Comparison of ENCODE assay signal across 9 cellular contexts in the genomic region with DNA sequence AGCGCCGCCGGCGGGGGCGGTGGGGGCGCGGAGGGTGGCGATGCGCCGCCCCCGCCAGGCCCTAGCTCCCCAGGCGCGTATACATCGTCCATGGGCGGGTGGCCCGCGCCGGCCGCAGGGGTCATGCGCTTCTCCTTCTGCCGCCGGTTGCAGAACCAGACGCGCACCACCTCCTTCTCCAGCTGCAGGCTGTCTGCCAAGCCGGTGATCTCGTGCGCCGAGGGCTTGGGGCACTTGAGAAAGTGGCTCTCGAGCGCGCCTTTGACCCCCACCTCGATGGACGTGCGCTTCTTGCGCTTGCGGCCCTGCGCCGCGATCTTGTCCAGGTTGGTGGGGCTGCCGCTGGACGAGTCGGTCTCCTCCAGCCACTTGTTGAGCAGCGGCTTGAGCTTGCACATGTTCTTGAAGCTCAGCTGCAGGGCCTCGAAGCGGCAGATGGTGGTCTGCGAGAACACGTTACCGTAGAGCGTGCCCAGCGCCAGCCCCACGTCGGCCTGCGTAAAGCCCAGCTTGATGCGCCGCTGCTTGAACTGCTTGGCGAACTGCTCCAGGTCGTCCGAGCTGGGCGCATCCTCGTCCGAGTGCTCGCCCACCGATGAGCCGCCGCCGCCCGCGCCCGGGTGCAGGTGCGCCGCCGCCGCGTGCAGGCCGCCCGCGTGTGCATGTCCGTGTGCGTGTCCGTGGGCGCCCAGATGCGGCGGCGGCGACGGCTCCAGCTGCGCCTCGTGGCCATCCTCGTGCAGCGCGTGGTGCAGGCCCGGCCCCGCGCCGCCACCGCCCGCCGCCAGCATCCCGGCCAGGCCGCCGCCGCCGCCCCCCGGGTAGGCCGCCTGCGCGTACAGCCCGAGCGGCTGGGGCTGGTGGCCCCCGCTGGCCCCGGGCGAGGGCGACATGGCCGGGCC. TPM values are rescaled to one million over a fixed set of nuclear protein-coding genes. Genes with fewer than 3 reads are reported as not detected.
DNase-seq lines count a peak whose midpoint lies in the region; ATAC-seq and TF ChIP-seq lines count a peak whose summit lies in the region.
"Had no signal": no experiment of that assay in that cellular context is flagged by ENCODE, and none has a peak within 500 bp of the region (broad histone marks: within the 10 kb centered on the region; RNA-seq: fewer than 3 reads in every experiment).

No MANE protein-coding gene starts in this region.

- peaks cover 65% of the 10 kb centered on the region for H4K20me1 ChIP-seq in BLaER1

- peak overlapping the region; percentile 99 for H3K4me2 ChIP-seq in BLaER1

- ATAC-seq in GM19467 (IDR thresholded peaks at IDR 0.05; ENCODE audit: unreplicated experiment) (peak; percentile 11), left ventricle myocardium superior (no peak)

- H3K9me3 ChIP-seq in BLaER1 (no peaks in the 10 kb centered on the region), SJSA1 (replicated peaks) (peaks cover 5% of the 10 kb centered on the region; the same call in 1 of the 2 replicates), thyroid gland (no peaks in the 10 kb centered on the region)

- in situ Hi-C loops in G401 (cut with HindIII; ENCODE audit: low sequenced_read_pairs): no loop called here

- no peak for TF ChIP-seq POLR2A in thyroid gland (IDR thresholded peaks at IDR 0.05)

- peak overlapping the region; percentile 73 for H3K4me3 ChIP-seq in BLaER1
- peak overlapping the region; percentile 49; the same call in 1 of the 2 replicates for H3K4me3 ChIP-seq in SJSA1
- no peak overlapping the region for H3K4me3 ChIP-seq in thyroid gland (replicated peaks in 1 of 3)

- no peaks in the 10 kb centered on the region for H3K36me3 ChIP-seq in BLaER1
- H3K36me3 ChIP-seq in SJSA1: no peaks in the 10 kb centered on the region
- H3K36me3 ChIP-seq in thyroid gland: no peaks in the 10 kb centered on the region

- no peak for TF ChIP-seq CTCF in thyroid gland (IDR thresholded peaks at IDR 0.05)

- intact Hi-C loops in left ventricle myocardium superior (cut with micrococcal nuclease) (no loop called here), thyroid gland (cut with DNase I) (no loop called here)

- DNase-seq in SJSA1 (ENCODE audit: low read depth in 1 of 2, low spot score in 2 of 2): peak in 1 of 2 experiments; percentile 41
- peak; percentile 46 for DNase-seq in left ventricle myocardium superior
- peak; percentile 63 to 72 for DNase-seq in thyroid gland
- DNase-seq in HT-29 (ENCODE audit: low spot score): no peak
- DNase-seq in T-helper 9 cell: no peak
- DNase-seq in G401 (ENCODE audit: low spot score): no peak

- no peak overlapping the region for H3K9ac ChIP-seq in BLaER1

- WGBS in thyroid gland, 2 donors: 3 to 5% methylated on average over 16 to 31 of the region's 114 CpGs

- peaks cover 8% of the 10 kb centered on the region for H3K4me1 ChIP-seq in BLaER1
- peaks cover 25% of the 10 kb centered on the region for H3K4me1 ChIP-seq in SJSA1 (replicated peaks)
- H3K4me1 ChIP-seq in thyroid gland: peaks cover 14 to 30% of the 10 kb centered on the region in 2 donors

- H3K27me3 ChIP-seq in BLaER1: peaks cover 80% of the 10 kb centered on the region
- H3K27me3 ChIP-seq in SJSA1 (replicated peaks): peaks cover 55% of the 10 kb centered on the region
- peaks cover 36% of the 10 kb centered on the region for H3K27me3 ChIP-seq in thyroid gland

- H3K27ac ChIP-seq in BLaER1 (no peak overlapping the region), SJSA1 (no peak overlapping the region), thyroid gland (no peak overlapping the region)

RNA-seq across cellular contexts. Expression of a gene that starts 0.9 kb away (rescaled TPM):
- 0.26 TPM in 1 of 2 replicates, not detected in the other for total RNA-seq in SJSA1 (2014; rRNA removed; shearing (Covaris generic))
- not detected for total RNA-seq in left ventricle myocardium superior
- not detected for total RNA-seq in thyroid gland
- total RNA-seq in HT-29 (2014; rRNA removed; shearing (Covaris generic)): 0.94 and 1.1 TPM in 2 replicates
- not detected in 2 replicates for total RNA-seq in G401 (2014; rRNA removed; shearing (Covaris generic))
- total RNA-seq: pulmonary artery endothelial cell had no signal

RNA-seq across cellular contexts. Expression of a gene that starts 33.1 kb away (rescaled TPM):
- total RNA-seq in SJSA1 (2014; rRNA removed; shearing (Covaris generic)): 84.6 and 124 TPM in 2 replicates
- total RNA-seq in left ventricle myocardium superior (38.6 TPM), thyroid gland (10 to 100 TPM; 36.1 to 43.9 (median 39.4) TPM)
- 22.1 and 26.1 TPM in 2 replicates for total RNA-seq in HT-29 (2014; rRNA removed; shearing (Covaris generic))
- total RNA-seq in G401 (2014; rRNA removed; shearing (Covaris generic)): 60.5 and 134 TPM in 2 replicates

RNA-seq across cellular contexts. Expression of a gene that starts 40.4 kb away (rescaled TPM):
- 26.3 and 42.0 TPM in 2 replicates for total RNA-seq in SJSA1 (2014; rRNA removed; shearing (Covaris generic))
- total RNA-seq in left ventricle myocardium superior (13.3 TPM), thyroid gland (10 to 100 TPM in 2 of 4 donors, 1 to 10 TPM in 2; 7.5 to 13.8 (median 10.4) TPM)
- total RNA-seq in HT-29 (2014; rRNA removed; shearing (Covaris generic)): 12.2 and 15.2 TPM in 2 replicates
- 7.9 and 10.0 TPM in 2 replicates for total RNA-seq in G401 (2014; rRNA removed; shearing (Covaris generic))

RNA-seq across cellular contexts. Expression of a gene that starts 55.9 kb away (rescaled TPM):
- total RNA-seq in SJSA1 (2014; rRNA removed; shearing (Covaris generic)): 160 and 229 TPM in 2 replicates
- total RNA-seq in left ventricle myocardium superior (28.2 TPM), thyroid gland (10 to 100 TPM; 42.1 to 77.0 (median 46.6) TPM)
- total RNA-seq in HT-29 (2014; rRNA removed; shearing (Covaris generic)): 57.5 and 69.0 TPM in 2 replicates
- total RNA-seq in G401 (2014; rRNA removed; shearing (Covaris generic)): 115 and 149 TPM in 2 replicates

Comparison
In these comparisons a context has a peak if more than half of its experiments do, and no peak if none do; other contexts are left out.
1. H3K4me3 ChIP-seq: peak in BLaER1 (single experiment) and SJSA1 (single experiment); none in thyroid gland (0 of 3).
2. DNase-seq: peak in left ventricle myocardium superior (single experiment) and thyroid gland (2 of 2); none in HT-29 (single experiment), T-helper 9 cell (single experiment) and G401 (single experiment).